Comparison of ENCODE assay signal across 8 cellular contexts in genomic region chr10:59907537-59907917, GRCh38. TPM values are rescaled to one million over a fixed set of nuclear protein-coding genes. Genes with fewer than 3 reads are reported as not detected.
A peak's percentile ranks its signal among the peaks of the same experiment; 100 is the strongest.
DNase-seq lines count a peak whose midpoint lies in the region; ATAC-seq lines count a peak whose summit lies in the region.

No MANE protein-coding gene starts in this region.

- H3K27me3 ChIP-seq in BLaER1, result no peaks in the 10 kb centered on the region

- peak overlapping the region; percentile 85 to 99 (median 95) for H3K4me3 Mint-ChIP-seq in naive thymus-derived CD8-positive, alpha-beta T cell

- H3K9ac ChIP-seq in BLaER1, result peak overlapping the region; percentile 96; the same call in 1 of the 2 replicates

- no peaks in the 10 kb centered on the region for H3K27me3 Mint-ChIP-seq in naive thymus-derived CD8-positive, alpha-beta T cell

- no peak for DNase-seq in naive thymus-derived CD8-positive, alpha-beta T cell
- DNase-seq in GM19238 (ENCODE audit: insufficient read length, low spot score), result no peak
- no peak for DNase-seq in Kasumi-1 (lab: John Stamatoyannopoulos, UW)

- POLR2A ChIA-PET in naive thymus-derived CD8-positive, alpha-beta T cell (lab: Charles Lee), result interaction anchor here (0.6 kb wide), 1 partner anchor 144 kb away, joined by 4 read pairs; no protein-coding TSS in a partner anchor

- peak overlapping the region; percentile 85 for H3K4me2 ChIP-seq in BLaER1

- peaks cover 0 to under 1% (median 0%) of the 10 kb centered on the region in 3 donors for H3K36me3 Mint-ChIP-seq in naive thymus-derived CD8-positive, alpha-beta T cell

- H3K36me3 ChIP-seq in BLaER1 (peaks cover 9% of the 10 kb centered on the region; the same call in 1 of the 2 replicates), KOPT-K1 (ENCODE audit: insufficient read depth, low read length) (no peaks in the 10 kb centered on the region)

- ATAC-seq in naive thymus-derived CD8-positive, alpha-beta T cell, result no peak
- ATAC-seq in GM21737 (IDR thresholded peaks at IDR 0.05; ENCODE audit: unreplicated experiment), result no peak
- ATAC-seq in HG03460 (IDR thresholded peaks at IDR 0.05; ENCODE audit: unreplicated experiment), result no peak

- peak overlapping the region; percentile 100 for H3K4me3 ChIP-seq in BLaER1

- peaks cover 34% of the 10 kb centered on the region for H4K20me1 ChIP-seq in BLaER1

- H3K9me3 Mint-ChIP-seq in naive thymus-derived CD8-positive, alpha-beta T cell, result no peaks in the 10 kb centered on the region

- H3K27ac Mint-ChIP-seq in naive thymus-derived CD8-positive, alpha-beta T cell, result peak overlapping the region; percentile 91 to 98 (median 96)

- H3K4me1 ChIP-seq in BLaER1, result peaks cover 42% of the 10 kb centered on the region

- H3K9me3 ChIP-seq in BLaER1 (no peaks in the 10 kb centered on the region), KOPT-K1 (ENCODE audit: insufficient read depth, low read length, poor library complexity, severe bottlenecking) (no peaks in the 10 kb centered on the region)

- peaks cover 25 to 54% (median 53%) of the 10 kb centered on the region in 4 donors for H3K4me1 Mint-ChIP-seq in naive thymus-derived CD8-positive, alpha-beta T cell

- H3K27ac ChIP-seq in BLaER1, result no peak overlapping the region
- H3K27ac ChIP-seq in KOPT-K1 (ENCODE audit: low read depth, low read length, poor library complexity, severe bottlenecking), result peak overlapping the region; percentile 74
- peak overlapping the region; percentile 90 for H3K27ac ChIP-seq in cingulate gyrus (ENCODE audit: low read depth, low read length)

RNA-seq across cellular contexts. Expression of gene CCDC6, which starts 1.2 kb away (rescaled TPM):
- total RNA-seq in naive thymus-derived CD8-positive, alpha-beta T cell, result 10 to 100 TPM; 22.7 to 23.6 TPM
- polyA plus RNA-seq in naive thymus-derived CD8-positive, alpha-beta T cell, result 1 to 10 TPM; 3.6 to 4.4 (median 4.2) TPM
